ENCODE assay signal across 1 cellular context in genomic region chr2:37224063-37224462, GRCh38.
TF ChIP-seq lines count a peak whose summit lies in the region.

No MANE protein-coding gene starts in this region.

TF ChIP-seq in Ishikawa, 13 proteins besides CTCF, POLR2A, EP300 and RAD21:
- TF ChIP-seq REST (IDR thresholded peaks at IDR 0.05; ENCODE audit: low read depth), result peak; percentile 72
- no peak for TF ChIP-seq FOXM1 (IDR thresholded peaks at IDR 0.05; ENCODE audit: borderline replicate concordance, low read depth)
